In the genomic region with DNA sequence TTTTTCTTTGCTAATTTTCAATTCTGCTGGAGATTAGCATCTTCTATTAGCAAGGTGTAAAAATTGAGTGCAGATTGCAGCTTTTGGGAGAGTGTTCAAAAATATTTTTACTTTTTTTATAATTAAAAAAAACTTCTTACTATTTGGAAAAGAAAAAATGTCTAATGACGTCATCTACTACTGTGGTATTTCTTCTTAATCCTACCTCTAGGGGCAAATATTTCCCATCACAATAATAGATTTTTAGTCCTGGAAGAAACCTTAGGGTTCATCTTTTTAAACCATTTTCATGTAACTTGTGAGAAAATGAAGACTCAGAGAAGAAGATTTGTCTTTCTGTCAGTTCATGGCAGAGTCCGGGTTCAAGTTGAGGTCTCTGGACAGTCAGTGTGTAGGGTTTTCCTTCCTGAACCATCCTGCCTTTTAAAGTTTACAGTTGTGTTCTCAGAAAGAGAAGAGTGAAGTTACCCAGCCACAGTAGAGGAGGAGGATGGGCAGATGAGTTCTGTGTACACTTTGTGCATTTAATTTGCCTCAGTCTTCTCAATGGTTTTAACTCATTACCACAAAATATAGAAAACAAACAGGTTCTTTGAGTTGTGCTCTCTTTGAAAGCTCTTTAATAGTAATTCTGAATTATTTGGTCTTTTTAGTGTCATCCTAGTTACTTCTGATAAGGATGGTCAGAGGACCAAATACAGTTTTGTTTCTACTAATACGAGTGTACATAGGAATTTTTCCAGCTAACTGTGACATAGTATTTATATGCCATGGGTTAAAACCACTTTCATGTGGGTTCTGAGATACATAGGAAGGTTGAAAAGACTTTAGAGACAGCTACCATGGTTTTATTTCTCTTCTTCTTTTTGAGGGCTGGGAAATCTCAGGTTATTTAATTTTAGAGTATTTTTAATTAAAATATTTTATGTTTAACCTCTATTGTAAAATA, we compare ENCODE assay signal across 20 cellular contexts.
A peak's percentile ranks its signal among the peaks of the same experiment; 100 is the strongest.
DNase-seq lines count a peak whose midpoint lies in the region; ATAC-seq and TF ChIP-seq lines count a peak whose summit lies in the region.
"Had no signal": no experiment of that assay in that cellular context is flagged by ENCODE, and none has a peak within 500 bp of the region (broad histone marks: within the 10 kb centered on the region; RNA-seq: fewer than 3 reads in every experiment).

No MANE protein-coding gene starts in this region.

- intact Hi-C loops in testis (cut with DNase I; ENCODE audit: low total_unique reads), result no loop called here

- H3K9me3 Mint-ChIP-seq in activated naive CD8-positive, alpha-beta T cell treated with anti-CD3 and anti-CD28 coated beads, Interleukin-2, amount 50 U/mL, for 24 hours, result no peaks in the 10 kb centered on the region
- H3K9me3 Mint-ChIP-seq in stimulated activated naive CD8-positive, alpha-beta T cell treated with anti-CD3 and anti-CD28 coated beads, Interleukin-15, amount 100 ng/mL, for 72 hours, result peaks cover 0 to 5% of the 10 kb centered on the region in 2 donors
- H3K9me3 Mint-ChIP-seq in effector memory CD8-positive, alpha-beta T cell, result no peaks in the 10 kb centered on the region
- H3K9me3 Mint-ChIP-seq: activated T-cell treated with anti-CD3 and anti-CD28 coated beads, Interleukin-2, amount 50 U/mL, for 24 hours had no signal

- TF ChIP-seq CTCF in testis (IDR thresholded peaks at IDR 0.05), result no peak

- no peak for DNase-seq in activated naive CD8-positive, alpha-beta T cell treated with anti-CD3 and anti-CD28 coated beads, Interleukin-2, amount 50 U/mL, for 24 hours
- DNase-seq in iris pigment epithelial cell (ENCODE audit: low read depth), result peak; percentile 69
- DNase-seq in stimulated activated naive CD8-positive, alpha-beta T cell treated with anti-CD3 and anti-CD28 coated beads, Interleukin-15, amount 100 ng/mL, for 72 hours, result no peak
- no peak for DNase-seq in testis
- DNase-seq in effector memory CD8-positive, alpha-beta T cell, result no peak
- DNase-seq: activated gamma-delta T cell treated with Interleukin-2 at 50 U/mL for 16 hours; activated T-cell treated with anti-CD3 and anti-CD28 coated beads, Interleukin-2, amount 50 U/mL, for 24 hours; body of pancreas; CD4-positive, CD25-positive, alpha-beta regulatory T cell; effector CD4-positive, alpha-beta T cell; GOT3; head of caudate nucleus; mucosa of descending colon; pancreas had no signal

- H3K27me3 ChIP-seq in testis, result no peaks in the 10 kb centered on the region
- H3K27me3 ChIP-seq: body of pancreas, pancreas had no signal

- H3K4me1 ChIP-seq in testis, result no peaks in the 10 kb centered on the region
- H3K4me1 ChIP-seq: body of pancreas, pancreas had no signal

- H3K9me3 ChIP-seq in testis, result no peaks in the 10 kb centered on the region
- H3K9me3 ChIP-seq: body of pancreas, mucosa of descending colon, pancreas had no signal

- peak overlapping the region; percentile 68 for H3K27ac Mint-ChIP-seq in activated naive CD8-positive, alpha-beta T cell treated with anti-CD3 and anti-CD28 coated beads, Interleukin-2, amount 50 U/mL, for 24 hours
- H3K27ac Mint-ChIP-seq in stimulated activated naive CD8-positive, alpha-beta T cell treated with anti-CD3 and anti-CD28 coated beads, Interleukin-15, amount 100 ng/mL, for 72 hours, result no peak overlapping the region
- peak overlapping the region in 1 of 2 donors; percentile 33 for H3K27ac Mint-ChIP-seq in effector memory CD8-positive, alpha-beta T cell
- H3K27ac Mint-ChIP-seq: activated T-cell treated with anti-CD3 and anti-CD28 coated beads, Interleukin-2, amount 50 U/mL, for 24 hours; CD4-positive, CD25-positive, alpha-beta regulatory T cell; natural killer cell treated with Interleukin-12 subunit alpha and Interleukin-12 subunit beta and Interleukin-15 and Interleukin-18, amount 100 ng/mL, for 72 hours had no signal

- H3K36me3 Mint-ChIP-seq in activated naive CD8-positive, alpha-beta T cell treated with anti-CD3 and anti-CD28 coated beads, Interleukin-2, amount 50 U/mL, for 24 hours (ENCODE audit: low read depth), result peaks cover 14% of the 10 kb centered on the region
- no peaks in the 10 kb centered on the region for H3K36me3 Mint-ChIP-seq in effector memory CD8-positive, alpha-beta T cell (ENCODE audit: insufficient read depth)

- H3K27me3 Mint-ChIP-seq in activated naive CD8-positive, alpha-beta T cell treated with anti-CD3 and anti-CD28 coated beads, Interleukin-2, amount 50 U/mL, for 24 hours, result no peaks in the 10 kb centered on the region
- no peaks in the 10 kb centered on the region for H3K27me3 Mint-ChIP-seq in stimulated activated naive CD8-positive, alpha-beta T cell treated with anti-CD3 and anti-CD28 coated beads, Interleukin-15, amount 100 ng/mL, for 72 hours
- no peaks in the 10 kb centered on the region for H3K27me3 Mint-ChIP-seq in effector memory CD8-positive, alpha-beta T cell
- H3K27me3 Mint-ChIP-seq: activated T-cell treated with anti-CD3 and anti-CD28 coated beads, Interleukin-2, amount 50 U/mL, for 24 hours; CD4-positive, CD25-positive, alpha-beta regulatory T cell; natural killer cell treated with Interleukin-12 subunit alpha and Interleukin-12 subunit beta and Interleukin-15 and Interleukin-18, amount 100 ng/mL, for 72 hours had no signal

- H3K4me1 Mint-ChIP-seq in activated naive CD8-positive, alpha-beta T cell treated with anti-CD3 and anti-CD28 coated beads, Interleukin-2, amount 50 U/mL, for 24 hours, result peaks cover 39% of the 10 kb centered on the region
- peaks cover 39% of the 10 kb centered on the region for H3K4me1 Mint-ChIP-seq in stimulated activated naive CD8-positive, alpha-beta T cell treated with anti-CD3 and anti-CD28 coated beads, Interleukin-15, amount 100 ng/mL, for 72 hours
- H3K4me1 Mint-ChIP-seq in effector memory CD8-positive, alpha-beta T cell (ENCODE audit: low read depth in 2 of 2), result peaks cover 13 to 19% of the 10 kb centered on the region in 2 donors

- H3K4me3 ChIP-seq in testis, result no peak overlapping the region
- H3K4me3 ChIP-seq: body of pancreas, mucosa of descending colon, pancreas, SK-N-MC had no signal

- TF ChIP-seq POLR2A in testis (IDR thresholded peaks at IDR 0.05), result no peak

- no peak overlapping the region for H3K27ac ChIP-seq in testis
- H3K27ac ChIP-seq: body of pancreas, epithelial cell of prostate, KMS-11, pancreas, SK-N-MC had no signal

- peak; percentile 22 for ATAC-seq in HG02610 (IDR thresholded peaks at IDR 0.05; ENCODE audit: unreplicated experiment)
- peak; percentile 52 for ATAC-seq in activated naive CD8-positive, alpha-beta T cell treated with anti-CD3 and anti-CD28 coated beads, Interleukin-2, amount 50 U/mL, for 24 hours
- ATAC-seq in stimulated activated naive CD8-positive, alpha-beta T cell treated with anti-CD3 and anti-CD28 coated beads, Interleukin-15, amount 100 ng/mL, for 72 hours, result peak; percentile 70
- ATAC-seq in effector memory CD8-positive, alpha-beta T cell (replicated peaks), result no peak
- no peak for ATAC-seq in HG03378 (IDR thresholded peaks at IDR 0.05; ENCODE audit: unreplicated experiment)
- ATAC-seq: body of pancreas; natural killer cell treated with Interleukin-12 subunit alpha and Interleukin-12 subunit beta and Interleukin-15 and Interleukin-18, amount 100 ng/mL, for 72 hours; pancreas had no signal

- H3K4me3 Mint-ChIP-seq in activated naive CD8-positive, alpha-beta T cell treated with anti-CD3 and anti-CD28 coated beads, Interleukin-2, amount 50 U/mL, for 24 hours, result peak overlapping the region; percentile 13
- H3K4me3 Mint-ChIP-seq in stimulated activated naive CD8-positive, alpha-beta T cell treated with anti-CD3 and anti-CD28 coated beads, Interleukin-15, amount 100 ng/mL, for 72 hours, result peak overlapping the region in 1 of 2 donors; percentile 19
- H3K4me3 Mint-ChIP-seq in effector memory CD8-positive, alpha-beta T cell, result no peak overlapping the region
- H3K4me3 Mint-ChIP-seq: activated T-cell treated with anti-CD3 and anti-CD28 coated beads, Interleukin-2, amount 50 U/mL, for 24 hours; CD4-positive, CD25-positive, alpha-beta regulatory T cell; natural killer cell treated with Interleukin-12 subunit alpha and Interleukin-12 subunit beta and Interleukin-15 and Interleukin-18, amount 100 ng/mL, for 72 hours had no signal

- no peaks in the 10 kb centered on the region for H3K36me3 ChIP-seq in testis (ENCODE audit: low read depth, missing control alignments)
- H3K36me3 ChIP-seq: pancreas had no signal

- WGBS in testis, 2 donors, result 83 to 88% methylated on average over 3 of the region's 3 CpGs

Comparison
In these comparisons a context has a peak if more than half of its experiments do, and no peak if none do; other contexts are left out.
1. ATAC-seq: peak in HG02610 (single experiment), activated naive CD8-positive, alpha-beta T cell treated with anti-CD3 and anti-CD28 coated beads, Interleukin-2, amount 50 U/mL, for 24 hours (single experiment) and stimulated activated naive CD8-positive, alpha-beta T cell treated with anti-CD3 and anti-CD28 coated beads, Interleukin-15, amount 100 ng/mL, for 72 hours (single experiment); none in effector memory CD8-positive, alpha-beta T cell (single experiment) and HG03378 (single experiment).